Comparison of ENCODE assay signal across 8 cellular contexts in the genomic region with DNA sequence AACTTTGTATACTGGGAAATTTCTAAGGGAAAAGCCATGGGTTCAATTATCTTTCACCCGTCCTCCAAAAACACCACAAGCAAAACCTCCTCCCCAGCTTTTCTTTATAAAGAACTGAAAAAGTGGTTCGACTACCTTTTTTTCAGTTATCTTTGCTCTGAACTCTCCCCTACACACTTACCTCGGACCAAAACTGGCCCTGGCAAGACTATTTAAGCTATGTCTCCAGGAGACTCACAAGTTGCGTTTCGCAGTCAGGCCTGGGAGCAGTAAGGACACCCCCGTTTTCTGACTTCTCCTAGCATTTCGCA.
A peak's percentile ranks its signal among the peaks of the same experiment; 100 is the strongest.
DNase-seq lines count a peak whose midpoint lies in the region; TF ChIP-seq lines count a peak whose summit lies in the region.

No MANE protein-coding gene starts in this region.

- H3K36me3 ChIP-seq in iPS-15b (ENCODE audit: control insufficient read depth, insufficient read depth, low read length): no peaks in the 10 kb centered on the region
- H3K36me3 ChIP-seq in subcutaneous abdominal adipose tissue (ENCODE audit: control insufficient read depth in 5 of 5, insufficient read depth in 5 of 5, low read length in 5 of 5): no peaks in the 10 kb centered on the region

- no peaks in the 10 kb centered on the region for H3K27me3 Mint-ChIP-seq in activated naive CD4-positive, alpha-beta T cell treated with anti-CD3 and anti-CD28 coated beads, Interleukin-2, amount 10 ng/mL, durations not matched to agents 7 days and 5 days

- no peaks in the 10 kb centered on the region for H3K9me3 Mint-ChIP-seq in activated naive CD4-positive, alpha-beta T cell treated with anti-CD3 and anti-CD28 coated beads, Interleukin-2, amount 10 ng/mL, durations not matched to agents 7 days and 5 days

- H3K4me3 Mint-ChIP-seq in activated naive CD4-positive, alpha-beta T cell treated with anti-CD3 and anti-CD28 coated beads, Interleukin-2, amount 10 ng/mL, durations not matched to agents 7 days and 5 days: peak overlapping the region; percentile 100

- H3K27me3 ChIP-seq in iPS-15b (ENCODE audit: control insufficient read depth, insufficient read depth, low read length): no peaks in the 10 kb centered on the region
- no peaks in the 10 kb centered on the region for H3K27me3 ChIP-seq in subcutaneous abdominal adipose tissue (ENCODE audit: control insufficient read depth in 5 of 5, insufficient read depth in 4 of 5, low read length in 5 of 5)

- intact Hi-C loops in head of caudate nucleus (cut with DNase I): loop anchor here (5.0 kb wide), 2 partner anchors 107 to 277 kb away; a partner anchor contains a TSS

- H3K9ac ChIP-seq in iPS-15b (ENCODE audit: low read depth, low read length) (peak overlapping the region; percentile 96), subcutaneous abdominal adipose tissue (ENCODE audit: low read length in 5 of 5) (peak overlapping the region; percentile 89 to 100 (median 99))

- no peak for TF ChIP-seq CTCF in WI38 (IDR thresholded peaks at IDR 0.05; ENCODE audit: low read depth, low read length)

- H3K9me3 ChIP-seq in iPS-15b (ENCODE audit: control insufficient read depth, insufficient read depth, low read length) (no peaks in the 10 kb centered on the region), subcutaneous abdominal adipose tissue (ENCODE audit: control insufficient read depth in 5 of 5, low read length in 5 of 5) (no peaks in the 10 kb centered on the region)

- H3K4me1 ChIP-seq in iPS-15b (ENCODE audit: control insufficient read depth, insufficient read depth, low read length) (no peaks in the 10 kb centered on the region), subcutaneous abdominal adipose tissue (ENCODE audit: control insufficient read depth in 5 of 5, insufficient read depth in 5 of 5, low read length in 5 of 5) (peaks cover 0 to 39% (median 31%) of the 10 kb centered on the region in 5 donors)

- CTCF ChIA-PET in activated naive CD4-positive, alpha-beta T cell treated with anti-CD3 and anti-CD28 coated beads, Interleukin-2, amount 10 ng/mL, durations not matched to agents 7 days and 5 days (lab: Charles Lee): no interaction called here

- H3K4me3 ChIP-seq in WI38 (ENCODE audit: low read depth, low read length) (peak overlapping the region; percentile 86), iPS-15b (ENCODE audit: low read depth, low read length) (peak overlapping the region; percentile 94), subcutaneous abdominal adipose tissue (ENCODE audit: low read depth in 1 of 5, low read length in 5 of 5) (peak overlapping the region; percentile 92 to 100 (median 99))

- H3K27ac ChIP-seq in subcutaneous abdominal adipose tissue (ENCODE audit: low read depth, low read length): peak overlapping the region; percentile 98

- H3K4me1 Mint-ChIP-seq in activated naive CD4-positive, alpha-beta T cell treated with anti-CD3 and anti-CD28 coated beads, Interleukin-2, amount 10 ng/mL, durations not matched to agents 7 days and 5 days: peaks cover 52% of the 10 kb centered on the region

- peaks cover 7% of the 10 kb centered on the region for H3K36me3 Mint-ChIP-seq in activated naive CD4-positive, alpha-beta T cell treated with anti-CD3 and anti-CD28 coated beads, Interleukin-2, amount 10 ng/mL, durations not matched to agents 7 days and 5 days

- peak overlapping the region; percentile 99 for H3K27ac Mint-ChIP-seq in activated naive CD4-positive, alpha-beta T cell treated with anti-CD3 and anti-CD28 coated beads, Interleukin-2, amount 10 ng/mL, durations not matched to agents 7 days and 5 days

- no peak for DNase-seq in activated naive CD4-positive, alpha-beta T cell treated with anti-CD3 and anti-CD28 coated beads, Interleukin-2, amount 10 ng/mL, durations not matched to agents 7 days and 5 days
- DNase-seq in activated naive CD4-positive, alpha-beta T cell treated with Interleukin-2 at 50 U/mL for 16 hours: no peak
- DNase-seq in GF-D8 (lab: John Stamatoyannopoulos, UW) (no peak), head of caudate nucleus (no peak)
- no peak for DNase-seq in stimulated activated naive CD4-positive, alpha-beta T cell treated with Interleukin-2 at 50 U/mL for 16 hours (lab: John Stamatoyannopoulos, UW)
